Comparison of ENCODE assay signal across 10 cellular contexts in genomic region chr6:112298816-112299281, GRCh38. TPM values are rescaled to one million over a fixed set of nuclear protein-coding genes. Genes with fewer than 3 reads are reported as not detected.
DNase-seq lines count a peak whose midpoint lies in the region; ATAC-seq and TF ChIP-seq lines count a peak whose summit lies in the region.
"Had no signal": no experiment of that assay in that cellular context is flagged by ENCODE, and none has a peak within 500 bp of the region (broad histone marks: within the 10 kb centered on the region; RNA-seq: fewer than 3 reads in every experiment).

No MANE protein-coding gene starts in this region.

- DNase-seq in Caki2 (ENCODE audit: low read depth): peak; percentile 79
- DNase-seq in RWPE2 (ENCODE audit: low spot score): peak; percentile 45
- peak; percentile 72 for DNase-seq in fibroblast of the conjunctiva (ENCODE audit: low read depth)
- no peak for DNase-seq in NCI-H1436 (lab: John Stamatoyannopoulos, UW)
- DNase-seq: activated effector memory CD4-positive, alpha-beta T cell treated with Interleukin-2 at 50 U/mL for 16 hours; NCI-H1930 had no signal

- peak; percentile 92 for ATAC-seq in RWPE2 (ENCODE audit: low read depth)
- ATAC-seq in GM18870 (IDR thresholded peaks at IDR 0.05; ENCODE audit: unreplicated experiment): no peak
- ATAC-seq in HG02642 (IDR thresholded peaks at IDR 0.05; ENCODE audit: poor library complexity, unreplicated experiment): no peak
- ATAC-seq in GM21576 (IDR thresholded peaks at IDR 0.05; ENCODE audit: unreplicated experiment): no peak

- H3K36me3 ChIP-seq in RWPE2 (ENCODE audit: low read depth) (no peaks in the 10 kb centered on the region), rectal smooth muscle tissue (ENCODE audit: control insufficient read depth, insufficient read depth, low read length) (no peaks in the 10 kb centered on the region)

- no peak overlapping the region for H3K4me3 ChIP-seq in RWPE2 (ENCODE audit: severe bottlenecking)
- no peak overlapping the region for H3K4me3 ChIP-seq in rectal smooth muscle tissue (ENCODE audit: low read length)

- H3K4me1 ChIP-seq in RWPE2 (ENCODE audit: insufficient read depth, poor library complexity, severe bottlenecking) (peaks cover 18% of the 10 kb centered on the region), rectal smooth muscle tissue (ENCODE audit: control insufficient read depth, insufficient read depth, low read length) (peaks cover 3% of the 10 kb centered on the region)

- H3K27me3 ChIP-seq in RWPE2 (ENCODE audit: insufficient read depth, poor library complexity, severe bottlenecking) (no peaks in the 10 kb centered on the region), rectal smooth muscle tissue (ENCODE audit: control insufficient read depth, insufficient read depth, low read length) (no peaks in the 10 kb centered on the region)

- no peaks in the 10 kb centered on the region for H3K9me3 ChIP-seq in RWPE2 (ENCODE audit: severe bottlenecking)

- H3K9ac ChIP-seq in rectal smooth muscle tissue (ENCODE audit: low read length): no peak overlapping the region

- in situ Hi-C loops in Caki2 (cut with HindIII; ENCODE audit: low pct_unique_long_range_greater_than_20kb, low sequenced_read_pairs): no loop called here

- TF ChIP-seq CTCF in RWPE2 (IDR thresholded peaks at IDR 0.05; ENCODE audit: poor library complexity, severe bottlenecking): no peak

- H3K27ac ChIP-seq in RWPE2 (ENCODE audit: poor library complexity, severe bottlenecking) (peak overlapping the region; percentile 73), rectal smooth muscle tissue (ENCODE audit: low read depth, low read length) (peak overlapping the region; percentile 64)

RNA-seq across cellular contexts. Expression of gene LAMA4, which starts 44.5 kb away (rescaled TPM):
- 12.0 and 12.4 TPM in 2 replicates for total RNA-seq in Caki2 (2014; rRNA removed; shearing (Covaris generic); ENCODE audit: low replicate concordance)

RNA-seq across cellular contexts. Expression of gene RFPL4B, which starts 48.3 kb away (rescaled TPM):
- total RNA-seq in Caki2 (2014; rRNA removed; shearing (Covaris generic); ENCODE audit: low replicate concordance): 0.37 TPM in 1 of 2 replicates, not detected in the other
